In the genomic region with DNA sequence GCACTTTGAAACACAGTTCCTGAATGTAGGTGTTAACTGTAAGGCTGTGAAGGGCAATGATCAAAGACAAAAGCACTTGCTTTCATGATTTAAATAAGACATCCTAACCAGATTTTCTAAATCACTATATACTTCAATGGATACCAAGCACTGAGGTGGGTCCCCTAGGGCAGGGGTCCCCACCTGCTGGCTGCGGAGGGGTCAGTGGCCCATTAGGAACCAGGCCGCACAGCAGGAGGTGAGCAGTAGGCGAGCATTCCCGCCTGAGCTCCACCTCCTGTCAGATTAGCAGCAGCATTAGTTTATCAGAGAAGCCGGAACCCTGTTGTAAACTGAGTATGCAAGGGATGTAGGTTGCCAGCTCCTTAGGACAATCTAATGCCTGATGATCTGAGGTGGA, we compare ENCODE assay signal across 17 cellular contexts. TPM values are rescaled to one million over a fixed set of nuclear protein-coding genes. Genes with fewer than 3 reads are reported as not detected.
DNase-seq lines count a peak whose midpoint lies in the region; ATAC-seq, FAIRE-seq and TF ChIP-seq lines count a peak whose summit lies in the region.
"Had no signal": no experiment of that assay in that cellular context is flagged by ENCODE, and none has a peak within 500 bp of the region (broad histone marks: within the 10 kb centered on the region; RNA-seq: fewer than 3 reads in every experiment).

No MANE protein-coding gene starts in this region.

- peaks cover 3 to 40% of the 10 kb centered on the region in 2 experiments; a peak in 4 of 5 replicates for H3K36me3 ChIP-seq in HepG2 (replicated peaks in 1 of 2; ENCODE audit: control insufficient read depth in 1 of 2, insufficient read depth in 2 of 2, low read length in 2 of 2)
- peaks cover 0 to 6% (median 0%) of the 10 kb centered on the region in 4 donors for H3K36me3 ChIP-seq in right lobe of liver
- peaks cover 0 to 9% of the 10 kb centered on the region in 2 experiments; a peak in 3 of 4 replicates for H3K36me3 ChIP-seq in GM12878 (ENCODE audit: control insufficient read depth in 2 of 2, insufficient read depth in 2 of 2, low read length in 1 of 2)
- H3K36me3 ChIP-seq in vagina, result peaks cover 0 to 4% of the 10 kb centered on the region in 2 donors
- H3K36me3 ChIP-seq: pancreas had no signal

- intact Hi-C loops in HepG2 (cut with micrococcal nuclease; ENCODE audit: unreplicated experiment) (no loop called here), right lobe of liver (cut with DNase I) (no loop called here), GM12878 (cut with micrococcal nuclease; ENCODE audit: unreplicated experiment) (no loop called here), vagina (cut with DNase I) (no loop called here)

- peak overlapping the region; percentile 26 to 95 (median 65) for H3K4me3 Mint-ChIP-seq in naive thymus-derived CD8-positive, alpha-beta T cell
- H3K4me3 Mint-ChIP-seq: activated naive CD8-positive, alpha-beta T cell treated with anti-CD3 and anti-CD28 coated beads, Interleukin-2, amount 10 ng/mL, durations not matched to agents 7 days and 5 days; B cell had no signal

- peak overlapping the region; percentile 17; the same call in 1 of the 2 replicates for H3K9ac ChIP-seq in HepG2 (ENCODE audit: insufficient read depth, low read depth, low read length)
- no peak overlapping the region for H3K9ac ChIP-seq in GM12878 (ENCODE audit: control insufficient read depth, insufficient read depth, low read length)

- no peak for TF ChIP-seq RAD21 in HepG2 (CRISPR knock-in tag; IDR thresholded peaks at IDR 0.05)
- no peak for TF ChIP-seq RAD21 in GM12878 (IDR thresholded peaks at IDR 0.05; ENCODE audit: insufficient read depth, low read depth, low read length)

- SMC1A ChIA-PET in GM12878 (lab: Charles Lee; ENCODE audit: uncharacterized antibody, unreplicated experiment), result interaction anchor here (1.0 to 1.6 kb wide), 2 partner anchors 18 to 91 kb away, joined by 3 read pairs; no protein-coding TSS in a partner anchor

- H3K4me2 ChIP-seq in HepG2 (ENCODE audit: low read depth, low read length), result peak overlapping the region; percentile 96
- peak overlapping the region; percentile 39; the same call in 1 of the 2 replicates for H3K4me2 ChIP-seq in GM12878 (ENCODE audit: control insufficient read depth, insufficient read depth)

- TF ChIP-seq CTCF in HepG2 (CRISPR knock-in tag; IDR thresholded peaks at IDR 0.05) (no peak), right lobe of liver (IDR thresholded peaks at IDR 0.05) (no peak), GM12878 (IDR thresholded peaks at IDR 0.05 in 2 of 3, conservative IDR thresholded peaks at IDR 0.05 in 1 of 3; ENCODE audit: control insufficient read depth in 2 of 3, extremely low read depth in 1 of 3, insufficient read depth in 1 of 3, low read depth in 3 of 3, low read length in 3 of 3) (no peak), vagina (IDR thresholded peaks at IDR 0.05) (no peak)

- RAD21 ChIA-PET in GM12878 (lab: Charles Lee; ENCODE audit: unreplicated experiment), result no interaction called here

- DNase-seq in HepG2 (ENCODE audit: low spot score) (no peak), right lobe of liver (no peak), GM12878 (ENCODE audit: low read depth, low spot score) (no peak), vagina (ENCODE audit: extremely low spot score in 2 of 2) (no peak), NCI-H82 treated with DMSO at 0.1 percent for 48 hours (lab: John Stamatoyannopoulos, UW; ENCODE audit: unreplicated experiment) (no peak)
- DNase-seq in naive thymus-derived CD8-positive, alpha-beta T cell, result no peak
- DNase-seq: activated CD4-positive, alpha-beta T cell treated with anti-CD3 and anti-CD28 coated beads, Interleukin-2, amount 50 U/mL, for 1 hour; activated naive CD8-positive, alpha-beta T cell treated with anti-CD3 and anti-CD28 coated beads, Interleukin-2, amount 10 ng/mL, durations not matched to agents 7 days and 5 days; cerebellar nuclear complex; GOT3; NCI-H2081; NCI-H69; pancreas had no signal

- H3K27ac ChIP-seq in HepG2 (ENCODE audit: extremely low read length, insufficient read depth, low read length) (peak overlapping the region; percentile 36), right lobe of liver (peak overlapping the region in 1 of 3 donors; percentile 100), GM12878 (ENCODE audit: control insufficient read depth, insufficient read depth) (no peak overlapping the region), vagina (peak overlapping the region; percentile 45)
- H3K27ac ChIP-seq: pancreas had no signal

- peaks cover 38 to 97% (median 91%) of the 10 kb centered on the region in 4 donors for H3K4me1 Mint-ChIP-seq in naive thymus-derived CD8-positive, alpha-beta T cell

- peaks cover 100% of the 10 kb centered on the region for H4K20me1 ChIP-seq in HepG2 (ENCODE audit: insufficient read depth, low read length)
- peaks cover 3% of the 10 kb centered on the region; the same call in 1 of the 2 replicates for H4K20me1 ChIP-seq in GM12878 (ENCODE audit: control insufficient read depth, insufficient read depth)

- no peaks in the 10 kb centered on the region for H3K27me3 Mint-ChIP-seq in naive thymus-derived CD8-positive, alpha-beta T cell
- H3K27me3 Mint-ChIP-seq: activated naive CD8-positive, alpha-beta T cell treated with anti-CD3 and anti-CD28 coated beads, Interleukin-2, amount 10 ng/mL, durations not matched to agents 7 days and 5 days; B cell had no signal

- CTCF ChIA-PET in HepG2 (lab: Yijun Ruan, JAX; ENCODE audit: low intra/inter-chr PET ratio, low total read pairs) (no interaction called here), GM12878 (lab: Yijun Ruan, JAX) (interaction anchor here (1.1 kb wide), 1 partner anchor 28 kb away, joined by 3 read pairs; no protein-coding TSS in a partner anchor)

- no peaks in the 10 kb centered on the region for H3K9me3 Mint-ChIP-seq in naive thymus-derived CD8-positive, alpha-beta T cell

- no peak for ATAC-seq in HepG2
- ATAC-seq in right lobe of liver, result no peak
- no peak for ATAC-seq in GM12878
- peak; percentile 29 to 42 for ATAC-seq in naive thymus-derived CD8-positive, alpha-beta T cell
- no peak for ATAC-seq in GM19395 (IDR thresholded peaks at IDR 0.05; ENCODE audit: unreplicated experiment)
- no peak for ATAC-seq in esophagus mucosa
- ATAC-seq: pancreas had no signal

- H2AFZ ChIP-seq in HepG2 (ENCODE audit: low read length) (no peak overlapping the region), GM12878 (ENCODE audit: control insufficient read depth, low read depth, low read length) (no peak overlapping the region)

- H3K79me2 ChIP-seq in HepG2 (ENCODE audit: insufficient read depth, low read length) (peaks cover 99% of the 10 kb centered on the region), GM12878 (ENCODE audit: control insufficient read depth, insufficient read depth, low read length) (peaks cover 98% of the 10 kb centered on the region)

- in situ Hi-C loops in HepG2 (cut with HindIII; ENCODE audit: extremely low pct_ligation_motif_present, low pct_unique_long_range_greater_than_20kb), result no loop called here
- in situ Hi-C loops in GM12878 (cut with MboI), result no loop called here

- no peak for TF ChIP-seq EP300 in HepG2 (IDR thresholded peaks at IDR 0.05; ENCODE audit: low read depth in 2 of 2, low read length in 2 of 2)
- no peak for TF ChIP-seq EP300 in HepG2 (CRISPR knock-in tag; IDR thresholded peaks at IDR 0.05; ENCODE audit: borderline replicate concordance)
- no peak for TF ChIP-seq EP300 in GM12878 (IDR thresholded peaks at IDR 0.05; ENCODE audit: borderline replicate concordance in 1 of 2, control insufficient read depth in 1 of 2, low read depth in 2 of 2, low read length in 2 of 2)

- peak in 1 of 2 experiments; percentile 5; a peak in 1 of 4 replicates for TF ChIP-seq POLR2A in HepG2 (IDR thresholded peaks at IDR 0.05; ENCODE audit: insufficient read depth in 1 of 2, low read depth in 2 of 2, low read length in 2 of 2)
- TF ChIP-seq POLR2A in right lobe of liver (IDR thresholded peaks at IDR 0.05), result no peak
- no peak for TF ChIP-seq POLR2A in GM12878 (IDR thresholded peaks at IDR 0.05; ENCODE audit: low read depth, low read length)
- TF ChIP-seq POLR2A in vagina (IDR thresholded peaks at IDR 0.05), result no peak

- H3K27me3 ChIP-seq in HepG2 (ENCODE audit: control insufficient read depth in 1 of 2, insufficient read depth in 2 of 2, low read length in 2 of 2) (no peaks in the 10 kb centered on the region; a peak in 1 of 5 replicates), right lobe of liver (no peaks in the 10 kb centered on the region), GM12878 (replicated peaks in 1 of 2; ENCODE audit: control insufficient read depth in 2 of 2, insufficient read depth in 2 of 2, low read length in 1 of 2) (no peaks in the 10 kb centered on the region), vagina (no peaks in the 10 kb centered on the region)
- H3K27me3 ChIP-seq: pancreas had no signal

- H3K4me1 ChIP-seq in HepG2 (ENCODE audit: insufficient read depth, low read length) (peaks cover 92% of the 10 kb centered on the region), right lobe of liver (peaks cover 0 to 76% (median 36%) of the 10 kb centered on the region in 4 donors), GM12878 (ENCODE audit: control insufficient read depth, insufficient read depth, low read length) (no peaks in the 10 kb centered on the region), vagina (peaks cover 98% of the 10 kb centered on the region)

- H3K4me3 ChIP-seq in HepG2 (replicated peaks in 1 of 3; ENCODE audit: insufficient read depth in 1 of 3, low read depth in 2 of 3, low read length in 3 of 3) (peak overlapping the region; percentile 1 to 43 (median 13); a peak in 3 of 6 replicates), right lobe of liver (no peak overlapping the region), GM12878 (no peak overlapping the region), vagina (peak overlapping the region in 1 of 2 donors; percentile 1)
- H3K4me3 ChIP-seq: pancreas had no signal

- no peaks in the 10 kb centered on the region for H3K9me3 ChIP-seq in HepG2 (ENCODE audit: low read length)
- H3K9me3 ChIP-seq in right lobe of liver, result no peaks in the 10 kb centered on the region
- H3K9me3 ChIP-seq in GM12878 (replicated peaks; ENCODE audit: control insufficient read depth, insufficient read depth, low read length), result peaks cover 6% of the 10 kb centered on the region; the same call in 2 of the 3 replicates
- H3K9me3 ChIP-seq in vagina, result no peaks in the 10 kb centered on the region
- H3K9me3 ChIP-seq: pancreas had no signal

- 47% methylated on average over 5 of the region's 5 CpGs for WGBS in HepG2 (ENCODE audit: low lambda C conversion rate)
- WGBS in right lobe of liver (ENCODE audit: insufficient coverage, low coverage, low lambda C conversion rate, missing lambda C conversion rate), result no CpG with 5 or more reads among the region's 5 CpGs
- 98% methylated on average over 5 of the region's 5 CpGs for WGBS in GM12878 (ENCODE audit: insufficient coverage, insufficient replicate concordance, low lambda C conversion rate, missing lambda C conversion rate)

- peaks cover 0 to 41% (median 13%) of the 10 kb centered on the region in 3 donors for H3K36me3 Mint-ChIP-seq in naive thymus-derived CD8-positive, alpha-beta T cell

- BruUV-seq in HepG2 (replicated peaks; lab: Mats Ljungman, UMichigan) (no TSS peak), GM12878 (replicated peaks; lab: Mats Ljungman, UMichigan) (no TSS peak)

- H3K27ac Mint-ChIP-seq in naive thymus-derived CD8-positive, alpha-beta T cell, result peak overlapping the region; percentile 9 to 88 (median 60)
- H3K27ac Mint-ChIP-seq: activated naive CD8-positive, alpha-beta T cell treated with anti-CD3 and anti-CD28 coated beads, Interleukin-2, amount 10 ng/mL, durations not matched to agents 7 days and 5 days; B cell had no signal

- POLR2A ChIA-PET in HepG2 (lab: Yijun Ruan, JAX), result interaction anchor here (1.3 to 1.9 kb wide), 2 partner anchors 45 to 93 kb away, joined by 4 to 5 read pairs; a partner anchor contains a TSS
- POLR2A ChIA-PET in GM12878 (lab: Charles Lee), result interaction anchor here (1.1 kb wide), 2 partner anchors 24 to 31 kb away, joined by 4 read pairs; no protein-coding TSS in a partner anchor
- POLR2A ChIA-PET in naive thymus-derived CD8-positive, alpha-beta T cell (lab: Charles Lee), result interaction anchor here (0.6 to 1.4 kb wide), 3 partner anchors 8 to 45 kb away, joined by 4 to 7 read pairs (median 6); a partner anchor contains a TSS

- FAIRE-seq in HepG2 (lab: Jason Lieb, UNC) (no peak), GM12878 (lab: Jason Lieb, UNC) (no peak)
- FAIRE-seq: pancreas, RCC 7860 had no signal

RNA-seq across cellular contexts. Expression of a gene that starts 7.1 kb away (rescaled TPM):
- total RNA-seq in HepG2 (2016; rRNA removed; fragmentation: Illumina TruSeq; extraction: Trizol) (84.6 and 136 TPM in 2 replicates), right lobe of liver (10 to 100 TPM; 27.9 to 83.6 (median 35.6) TPM), GM12878 (2014; rRNA removed) (24.7 and 25.6 TPM in 2 replicates), GM12878 (2014; rRNA removed; fragmentation: Illumina TruSeq; extraction: Trizol) (37.9 and 40.8 TPM in 2 replicates), GM12878 (2021) (33.3 and 34.6 TPM in 2 replicates), vagina (147 TPM), esophagus mucosa (179 TPM)
- total RNA-seq in HepG2 (2016; cell fraction: cytosol; rRNA removed; fragmentation: Illumina TruSeq; extraction: Trizol; ENCODE audit: low read depth), result 93.0 and 99.3 TPM in 2 replicates
- 80.6 and 139 TPM in 2 replicates for total RNA-seq in HepG2 (2016; cell fraction: insoluble cytoplasmic fraction; rRNA removed; fragmentation: Illumina TruSeq; extraction: Trizol)
- total RNA-seq in HepG2 (2016; cell fraction: membrane; rRNA removed; fragmentation: Illumina TruSeq; extraction: Trizol), result 85.8 and 94.3 TPM in 2 replicates
- total RNA-seq in HepG2 (2016; cell fraction: nucleus; rRNA removed; fragmentation: Illumina TruSeq; extraction: Trizol), result 92.5 and 95.6 TPM in 2 replicates
- polyA plus RNA-seq in HepG2 (2011; rRNA removed) (138 and 215 TPM in 2 replicates), GM12878 (2011; rRNA removed) (69.8 and 74.4 TPM in 2 replicates), GM12878 (2014; fragmentation: Illumina TruSeq; extraction: Trizol) (53.8 and 62.5 TPM in 2 replicates), GM12878 (2014; fragmentation: Nextera tagmentation; extraction: Ambion mirVana) (10 to 100 TPM; 18.4 to 26.6 TPM), GM12878 (2014; rRNA removed) (23.2 and 28.7 TPM in 2 replicates), GM12878 (2016; fragmentation: Nextera tagmentation; extraction: Ambion mirVana) (10 to 100 TPM; 41.1 to 43.9 TPM)
- 94.2 and 119 TPM in 2 replicates for polyA plus RNA-seq in HepG2 (2011; cell fraction: cytosol; rRNA removed)
- 66.9 and 70.1 TPM in 2 replicates for polyA plus RNA-seq in HepG2 (2011; cell fraction: nucleus; rRNA removed)
- polyA plus RNA-seq in HepG2 (2012), result 104 and 115 TPM in 2 replicates
- polyA plus RNA-seq in HepG2 (2016; cell fraction: cytosol; fragmentation: Illumina TruSeq; extraction: Trizol; ENCODE audit: low read depth), result 17.6 and 20.3 TPM in 2 replicates
- polyA plus RNA-seq in HepG2 (2016; cell fraction: insoluble cytoplasmic fraction; fragmentation: Illumina TruSeq; extraction: Trizol; ENCODE audit: low read depth), result 211 and 217 TPM in 2 replicates
- polyA plus RNA-seq in HepG2 (2016; cell fraction: membrane; fragmentation: Illumina TruSeq; extraction: Trizol; ENCODE audit: low read depth), result 41.9 and 49.1 TPM in 2 replicates
- 168 and 175 TPM in 2 replicates for polyA plus RNA-seq in HepG2 (2016; cell fraction: nucleus; fragmentation: Illumina TruSeq; extraction: Trizol; ENCODE audit: insufficient read depth, low read depth)
- polyA minus RNA-seq in HepG2 (2011; rRNA and poly(A)+ RNA removed; ENCODE audit: low replicate concordance), result 157 and 264 TPM in 2 replicates
- polyA minus RNA-seq in HepG2 (2011; cell fraction: cytosol; rRNA and poly(A)+ RNA removed), result 128 and 137 TPM in 2 replicates
- 140 and 141 TPM in 2 replicates for polyA minus RNA-seq in HepG2 (2011; cell fraction: nucleus; rRNA and poly(A)+ RNA removed)
- total RNA-seq in GM12878 (2013; cell fraction: nucleolus; rRNA removed), result 84.1 and 88.2 TPM in 2 replicates
- 16.9 TPM for polyA plus RNA-seq in GM12878 (2011; ENCODE audit: low read depth)
- 42.8 and 43.2 TPM in 2 replicates for polyA plus RNA-seq in GM12878 (2011; cell fraction: cytosol; rRNA removed)
- 42.6 and 56.3 TPM in 2 replicates for polyA plus RNA-seq in GM12878 (2011; cell fraction: nucleus; rRNA removed)
- 19.1 and 28.9 TPM in 2 replicates for polyA plus RNA-seq in GM12878 (2012)
- 60.6 and 80.9 TPM in 2 replicates for polyA minus RNA-seq in GM12878 (2011; rRNA and poly(A)+ RNA removed)
- polyA minus RNA-seq in GM12878 (2011; cell fraction: cytosol; rRNA and poly(A)+ RNA removed), result 21.4 and 27.0 TPM in 2 replicates
- 28.7 and 37.0 TPM in 2 replicates for polyA minus RNA-seq in GM12878 (2011; cell fraction: nucleus; rRNA and poly(A)+ RNA removed)
- 10 to 100 TPM; 93.6 to 96.9 TPM for total RNA-seq in naive thymus-derived CD8-positive, alpha-beta T cell
- polyA plus RNA-seq in naive thymus-derived CD8-positive, alpha-beta T cell, result 10 to 100 TPM; 48.2 to 57.8 (median 56.0) TPM

RNA-seq across cellular contexts. Expression of a gene that starts 44.9 kb away (rescaled TPM):
- 97.7 and 164 TPM in 2 replicates for total RNA-seq in HepG2 (2016; rRNA removed; fragmentation: Illumina TruSeq; extraction: Trizol)
- total RNA-seq in HepG2 (2016; cell fraction: cytosol; rRNA removed; fragmentation: Illumina TruSeq; extraction: Trizol; ENCODE audit: low read depth), result 14.2 and 15.3 TPM in 2 replicates
- total RNA-seq in HepG2 (2016; cell fraction: insoluble cytoplasmic fraction; rRNA removed; fragmentation: Illumina TruSeq; extraction: Trizol), result 105 and 171 TPM in 2 replicates
- 84.7 and 87.9 TPM in 2 replicates for total RNA-seq in HepG2 (2016; cell fraction: membrane; rRNA removed; fragmentation: Illumina TruSeq; extraction: Trizol)
- 152 and 163 TPM in 2 replicates for total RNA-seq in HepG2 (2016; cell fraction: nucleus; rRNA removed; fragmentation: Illumina TruSeq; extraction: Trizol)
- polyA plus RNA-seq in HepG2 (2011; rRNA removed), result 52.3 and 73.3 TPM in 2 replicates
- polyA plus RNA-seq in HepG2 (2011; cell fraction: cytosol; rRNA removed), result 28.9 and 35.7 TPM in 2 replicates
- 80.5 and 102 TPM in 2 replicates for polyA plus RNA-seq in HepG2 (2011; cell fraction: nucleus; rRNA removed)
- 166 and 486 TPM in 2 replicates for polyA plus RNA-seq in HepG2 (2012)
- 36.5 and 45.0 TPM in 2 replicates for polyA plus RNA-seq in HepG2 (2016; cell fraction: cytosol; fragmentation: Illumina TruSeq; extraction: Trizol; ENCODE audit: low read depth)
- polyA plus RNA-seq in HepG2 (2016; cell fraction: insoluble cytoplasmic fraction; fragmentation: Illumina TruSeq; extraction: Trizol; ENCODE audit: low read depth), result 1,088 and 1,120 TPM in 2 replicates
- 139 and 151 TPM in 2 replicates for polyA plus RNA-seq in HepG2 (2016; cell fraction: membrane; fragmentation: Illumina TruSeq; extraction: Trizol; ENCODE audit: low read depth)
- 525 and 575 TPM in 2 replicates for polyA plus RNA-seq in HepG2 (2016; cell fraction: nucleus; fragmentation: Illumina TruSeq; extraction: Trizol; ENCODE audit: insufficient read depth, low read depth)
- 11.2 and 12.3 TPM in 2 replicates for polyA minus RNA-seq in HepG2 (2011; rRNA and poly(A)+ RNA removed; ENCODE audit: low replicate concordance)
- polyA minus RNA-seq in HepG2 (2011; cell fraction: cytosol; rRNA and poly(A)+ RNA removed), result 34.8 and 38.9 TPM in 2 replicates
- 205 and 222 TPM in 2 replicates for polyA minus RNA-seq in HepG2 (2011; cell fraction: nucleus; rRNA and poly(A)+ RNA removed)
- 10 to 100 TPM; 22.4 to 70.4 (median 54.8) TPM for total RNA-seq in right lobe of liver
- total RNA-seq in GM12878 (2013; cell fraction: nucleolus; rRNA removed), result 156 and 159 TPM in 2 replicates
- 38.3 and 40.4 TPM in 2 replicates for total RNA-seq in GM12878 (2014; rRNA removed)
- 64.5 and 69.7 TPM in 2 replicates for total RNA-seq in GM12878 (2014; rRNA removed; fragmentation: Illumina TruSeq; extraction: Trizol)
- total RNA-seq in GM12878 (2021), result 267 and 271 TPM in 2 replicates
- 136 TPM for polyA plus RNA-seq in GM12878 (2011; ENCODE audit: low read depth)
- 191 and 282 TPM in 2 replicates for polyA plus RNA-seq in GM12878 (2011; rRNA removed)
- 65.8 TPM in 2 replicates for polyA plus RNA-seq in GM12878 (2011; cell fraction: cytosol; rRNA removed)
- 99.4 and 152 TPM in 2 replicates for polyA plus RNA-seq in GM12878 (2011; cell fraction: nucleus; rRNA removed)
- polyA plus RNA-seq in GM12878 (2012), result 279 and 381 TPM in 2 replicates
- 343 and 435 TPM in 2 replicates for polyA plus RNA-seq in GM12878 (2014; fragmentation: Illumina TruSeq; extraction: Trizol)
- polyA plus RNA-seq in GM12878 (2014; fragmentation: Nextera tagmentation; extraction: Ambion mirVana), result 100 to 1,000 TPM; 221 to 285 TPM
- polyA plus RNA-seq in GM12878 (2014; rRNA removed), result 293 and 302 TPM in 2 replicates
- polyA plus RNA-seq in GM12878 (2016; fragmentation: Nextera tagmentation; extraction: Ambion mirVana), result 100 to 1,000 TPM; 135 to 141 TPM
- 25.9 and 39.1 TPM in 2 replicates for polyA minus RNA-seq in GM12878 (2011; rRNA and poly(A)+ RNA removed)
- polyA minus RNA-seq in GM12878 (2011; cell fraction: cytosol; rRNA and poly(A)+ RNA removed), result 29.8 and 31.5 TPM in 2 replicates
- 37.6 and 51.6 TPM in 2 replicates for polyA minus RNA-seq in GM12878 (2011; cell fraction: nucleus; rRNA and poly(A)+ RNA removed)
- 100 to 1,000 TPM; 156 to 158 TPM for total RNA-seq in naive thymus-derived CD8-positive, alpha-beta T cell
- 10 to 100 TPM; 47.6 to 56.6 (median 52.1) TPM for polyA plus RNA-seq in naive thymus-derived CD8-positive, alpha-beta T cell
- total RNA-seq in vagina, result 77.8 TPM
- total RNA-seq in esophagus mucosa, result 142 TPM

Comparison
In these comparisons a context has a peak if more than half of its experiments do, and no peak if none do; other contexts are left out.
1. H3K4me3 ChIP-seq: peak in HepG2 (3 of 3); none in right lobe of liver (0 of 3) and GM12878 (single experiment).
2. ATAC-seq: peak in naive thymus-derived CD8-positive, alpha-beta T cell (2 of 2); none in HepG2 (single experiment), right lobe of liver (0 of 4), GM12878 (single experiment), GM19395 (single experiment) and esophagus mucosa (single experiment).